Comparison of ENCODE assay signal across 8 cellular contexts in the genomic region with DNA sequence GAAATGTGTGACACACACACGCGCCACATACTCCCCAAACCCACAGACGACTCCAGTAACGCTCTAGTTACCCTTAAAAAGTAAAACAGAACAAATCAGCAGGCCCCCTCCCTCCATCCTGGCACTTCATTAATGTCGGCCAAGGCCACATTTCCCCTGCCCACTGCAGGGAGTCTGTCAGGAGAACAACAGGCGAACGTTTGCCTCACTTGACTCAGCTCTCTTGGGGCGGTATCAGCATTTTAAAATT. TPM values are rescaled to one million over a fixed set of nuclear protein-coding genes. Genes with fewer than 3 reads are reported as not detected.
A peak's percentile ranks its signal among the peaks of the same experiment; 100 is the strongest.
DNase-seq lines count a peak whose midpoint lies in the region; ATAC-seq and TF ChIP-seq lines count a peak whose summit lies in the region.

No MANE protein-coding gene starts in this region.

- ATAC-seq in HG02678 (IDR thresholded peaks at IDR 0.05; ENCODE audit: unreplicated experiment) = peak; percentile 3
- no peak for ATAC-seq in lung (ENCODE audit: insufficient read depth, low FRiP score)
- ATAC-seq in GM18870 (IDR thresholded peaks at IDR 0.05; ENCODE audit: unreplicated experiment) = no peak

- H3K27ac Mint-ChIP-seq in CD4-positive, alpha-beta memory T cell = peak overlapping the region; percentile 41 to 95 (median 91)

- POLR2A ChIA-PET in CD4-positive, alpha-beta memory T cell (lab: Charles Lee; ENCODE audit: partially characterized antibody) = no interaction called here
- POLR2A ChIA-PET in GM10248 (lab: Yijun Ruan, JAX) = no interaction called here

- H3K4me1 ChIP-seq in CD4-positive, alpha-beta memory T cell (ENCODE audit: insufficient read depth, low read length) = peaks cover 24% of the 10 kb centered on the region
- H3K4me1 ChIP-seq in lung (ENCODE audit: control insufficient read depth in 2 of 2, insufficient read depth in 2 of 2, low read length in 2 of 2) = peaks cover 0 to 7% of the 10 kb centered on the region in 2 donors

- H3K27me3 Mint-ChIP-seq in CD4-positive, alpha-beta memory T cell = no peaks in the 10 kb centered on the region

- no peaks in the 10 kb centered on the region for H3K27me3 ChIP-seq in CD4-positive, alpha-beta memory T cell (ENCODE audit: insufficient read depth, low read length)
- no peaks in the 10 kb centered on the region for H3K27me3 ChIP-seq in lung (ENCODE audit: control insufficient read depth, insufficient read depth)

- H3K36me3 ChIP-seq in CD4-positive, alpha-beta memory T cell (ENCODE audit: insufficient read depth, low read length) = no peaks in the 10 kb centered on the region
- no peaks in the 10 kb centered on the region for H3K36me3 ChIP-seq in lung (ENCODE audit: control insufficient read depth in 2 of 2, insufficient read depth in 2 of 2, low read length in 2 of 2)

- DNase-seq in CD4-positive, alpha-beta memory T cell = peak in 1 of 5 donors; percentile 0
- DNase-seq in astrocyte of the cerebellum (ENCODE audit: low read depth) = no peak
- DNase-seq in lung (ENCODE audit: low spot score) = no peak
- no peak for DNase-seq in GM10248 (ENCODE audit: extremely low spot score)
- no peak for DNase-seq in substantia nigra (lab: John Stamatoyannopoulos, UW)
- DNase-seq in SKM-1 treated with dmso at 0.1 percent for 144 hours (lab: John Stamatoyannopoulos, UW; ENCODE audit: unreplicated experiment) = no peak

- in situ Hi-C loops in astrocyte of the cerebellum (cut with HindIII; ENCODE audit: low sequenced_read_pairs) = no loop called here

- 3 to 13% methylated on average over 8 of the region's 8 CpGs for WGBS in lung, 2 donors

- CTCF ChIA-PET in CD4-positive, alpha-beta memory T cell (lab: Charles Lee; ENCODE audit: partially characterized antibody) = no interaction called here
- CTCF ChIA-PET in GM10248 (lab: Yijun Ruan, JAX) = interaction anchor here (0.6 to 1.0 kb wide), 2 partner anchors 13 to 15 kb away, joined by 3 read pairs; no protein-coding TSS in a partner anchor

- intact Hi-C loops in CD4-positive, alpha-beta memory T cell (cut with micrococcal nuclease) = loop anchor here (1.0 to 10.0 kb wide), 6 partner anchors 310 to 1706 kb away; a partner anchor contains a TSS

- TF ChIP-seq CTCF in astrocyte of the cerebellum (IDR thresholded peaks at IDR 0.05; ENCODE audit: low read depth, low read length, missing control alignments) = no peak
- TF ChIP-seq CTCF in lung (IDR thresholded peaks at IDR 0.05; ENCODE audit: control extremely low read depth, extremely low read depth) = no peak
- TF ChIP-seq CTCF in GM10248 (IDR thresholded peaks at IDR 0.05; ENCODE audit: control extremely low read depth, extremely low read depth, low read depth, missing control alignments) = no peak

- peak overlapping the region; percentile 36 for H3K27ac ChIP-seq in CD4-positive, alpha-beta memory T cell (ENCODE audit: low read depth, low read length)
- H3K27ac ChIP-seq in lung (ENCODE audit: low read depth in 1 of 2, low read length in 1 of 2) (peak overlapping the region; percentile 34 to 57), substantia nigra (ENCODE audit: low read depth, low read length, poor library complexity, severe bottlenecking) (no peak overlapping the region)

- H3K9me3 ChIP-seq in CD4-positive, alpha-beta memory T cell (ENCODE audit: control insufficient read depth in 1 of 2, low read length in 2 of 2) = no peaks in the 10 kb centered on the region
- H3K9me3 ChIP-seq in lung (ENCODE audit: control insufficient read depth in 2 of 2, insufficient read depth in 1 of 2, low read length in 1 of 2) = no peaks in the 10 kb centered on the region

- peak overlapping the region; percentile 62 to 90 for H3K4me3 ChIP-seq in CD4-positive, alpha-beta memory T cell (ENCODE audit: low read length in 2 of 2)
- H3K4me3 ChIP-seq in astrocyte of the cerebellum (ENCODE audit: low read depth, low read length) = peak overlapping the region; percentile 59
- H3K4me3 ChIP-seq in lung = peak overlapping the region; percentile 4

- peaks cover 16 to 30% (median 22%) of the 10 kb centered on the region in 4 donors for H3K4me1 Mint-ChIP-seq in CD4-positive, alpha-beta memory T cell

- peaks cover 0 to 2% of the 10 kb centered on the region in 2 donors for H3K36me3 Mint-ChIP-seq in CD4-positive, alpha-beta memory T cell

- peak overlapping the region; percentile 85 to 99 (median 94) for H3K4me3 Mint-ChIP-seq in CD4-positive, alpha-beta memory T cell

- H3K9me3 Mint-ChIP-seq in CD4-positive, alpha-beta memory T cell = no peaks in the 10 kb centered on the region

RNA-seq across cellular contexts. Expression of a gene that starts 0.7 kb away (rescaled TPM):
- total RNA-seq in CD4-positive, alpha-beta memory T cell = 1 to 10 TPM; 2.6 to 3.2 TPM
- under 1 TPM in 1 of 2 donors, not detected in 1; 0.59 TPM for polyA plus RNA-seq in CD4-positive, alpha-beta memory T cell
- total RNA-seq in lung = 10 to 100 TPM; 21.8 to 27.1 TPM
- 1 to 10 TPM; 1.5 to 2.2 TPM for polyA plus RNA-seq in lung

Comparison
In these comparisons a context has a peak if more than half of its experiments do, and no peak if none do; other contexts are left out.
1. H3K4me3 ChIP-seq: peak in every context shown above with its lines; median percentile 76 in CD4-positive, alpha-beta memory T cell; 59 in astrocyte of the cerebellum; 4 in lung.
2. RNA of a gene that starts 0.7 kb away (total RNA-seq): 21.8 to 27.1 TPM in lung; 2.6 to 3.2 TPM in CD4-positive, alpha-beta memory T cell; every median in the first group is over 4 times any median in the second.